In genomic region chr18:2883137-2883671, GRCh38 we compare ENCODE assay signal across 8 cellular contexts. TPM values are rescaled to one million over a fixed set of nuclear protein-coding genes. Genes with fewer than 3 reads are reported as not detected.
DNase-seq lines count a peak whose midpoint lies in the region; ATAC-seq and TF ChIP-seq lines count a peak whose summit lies in the region.

No MANE protein-coding gene starts in this region.

- peaks cover 16% of the 10 kb centered on the region for H3K4me1 ChIP-seq in DND-41 (ENCODE audit: insufficient read depth, low read length)
- peaks cover 25 to 31% of the 10 kb centered on the region in 2 donors for H3K4me1 ChIP-seq in naive thymus-derived CD4-positive, alpha-beta T cell (ENCODE audit: control insufficient read depth in 2 of 2, insufficient read depth in 2 of 2, low read length in 2 of 2)

- CTCF ChIA-PET in activated CD8-positive, alpha-beta memory T cell treated with anti-CD3 and anti-CD28 coated beads, Interleukin-2, amount 10 ng/mL, durations not matched to agents 7 days and 5 days (lab: Charles Lee) = interaction anchor here (0.9 to 1.3 kb wide), 3 partner anchors 8 to 24 kb away, joined by 3 to 4 read pairs (median 3); no protein-coding TSS in a partner anchor
- CTCF ChIA-PET in naive thymus-derived CD4-positive, alpha-beta T cell (lab: Charles Lee) = interaction anchor here (1.4 kb wide), 1 partner anchor 102 kb away, joined by 3 read pairs; no protein-coding TSS in a partner anchor

- H3K4me3 ChIP-seq in DND-41 (ENCODE audit: low read depth in 1 of 2, low read length in 2 of 2) = no peak overlapping the region
- H3K4me3 ChIP-seq in naive thymus-derived CD4-positive, alpha-beta T cell (ENCODE audit: low read length) = peak overlapping the region; percentile 24

- H3K79me2 ChIP-seq in DND-41 (ENCODE audit: insufficient read depth, low read length) = no peaks in the 10 kb centered on the region

- peak overlapping the region; percentile 70; the same call in 1 of the 2 replicates for H2AFZ ChIP-seq in DND-41 (ENCODE audit: low read depth, low read length)

- POLR2A ChIA-PET in naive thymus-derived CD4-positive, alpha-beta T cell (lab: Charles Lee) = interaction anchor here (0.5 to 1.4 kb wide), 5 partner anchors 13 to 312 kb away, joined by 3 to 5 read pairs (median 3); partner anchors contain the start of genes METTL4 and NDC80

- peaks cover 11% of the 10 kb centered on the region for H3K36me3 Mint-ChIP-seq in activated CD8-positive, alpha-beta memory T cell treated with anti-CD3 and anti-CD28 coated beads, Interleukin-2, amount 10 ng/mL, durations not matched to agents 7 days and 5 days
- peaks cover 8 to 22% (median 14%) of the 10 kb centered on the region in 5 donors for H3K36me3 Mint-ChIP-seq in naive thymus-derived CD4-positive, alpha-beta T cell

- no peaks in the 10 kb centered on the region for H3K9me3 ChIP-seq in DND-41 (ENCODE audit: insufficient read depth, low read length, severe bottlenecking)
- H3K9me3 ChIP-seq in naive thymus-derived CD4-positive, alpha-beta T cell (ENCODE audit: control insufficient read depth in 2 of 3, low read length in 3 of 3) = no peaks in the 10 kb centered on the region

- no peak overlapping the region for H3K9ac ChIP-seq in DND-41 (ENCODE audit: low read depth, low read length)

- no peak for TF ChIP-seq CTCF in DND-41 (IDR thresholded peaks at IDR 0.05; ENCODE audit: borderline replicate concordance, extremely low read depth, low read length, poor library complexity, severe bottlenecking)

- H3K36me3 ChIP-seq in DND-41 (ENCODE audit: insufficient read depth, low read length) = no peaks in the 10 kb centered on the region
- H3K36me3 ChIP-seq in naive thymus-derived CD4-positive, alpha-beta T cell (ENCODE audit: control insufficient read depth in 2 of 3, insufficient read depth in 3 of 3, low read length in 3 of 3) = no peaks in the 10 kb centered on the region

- peak overlapping the region; percentile 71 for H3K27ac ChIP-seq in DND-41 (ENCODE audit: low read length)
- H3K27ac ChIP-seq in naive thymus-derived CD4-positive, alpha-beta T cell (ENCODE audit: low read depth, low read length) = peak overlapping the region; percentile 46

- H3K4me2 ChIP-seq in DND-41 (ENCODE audit: insufficient read depth, low read length) = peak overlapping the region; percentile 32

- H3K4me3 Mint-ChIP-seq in activated CD8-positive, alpha-beta memory T cell treated with anti-CD3 and anti-CD28 coated beads, Interleukin-2, amount 10 ng/mL, durations not matched to agents 7 days and 5 days = peak overlapping the region; percentile 22
- H3K4me3 Mint-ChIP-seq in naive thymus-derived CD4-positive, alpha-beta T cell = peak overlapping the region; percentile 68 to 85 (median 76)

- ATAC-seq in DND-41 (ENCODE audit: insufficient read depth, low read depth) (peak; percentile 99), HG02885 (IDR thresholded peaks at IDR 0.05; ENCODE audit: poor library complexity, unreplicated experiment) (peak; percentile 84), GM19467 (IDR thresholded peaks at IDR 0.05; ENCODE audit: unreplicated experiment) (no peak)
- peak; percentile 96 for ATAC-seq in activated CD8-positive, alpha-beta memory T cell treated with anti-CD3 and anti-CD28 coated beads, Interleukin-2, amount 10 ng/mL, durations not matched to agents 7 days and 5 days
- peak; percentile 83 for ATAC-seq in naive thymus-derived CD4-positive, alpha-beta T cell

- peaks cover 22% of the 10 kb centered on the region for H3K4me1 Mint-ChIP-seq in activated CD8-positive, alpha-beta memory T cell treated with anti-CD3 and anti-CD28 coated beads, Interleukin-2, amount 10 ng/mL, durations not matched to agents 7 days and 5 days
- peaks cover 27 to 53% (median 43%) of the 10 kb centered on the region in 7 donors for H3K4me1 Mint-ChIP-seq in naive thymus-derived CD4-positive, alpha-beta T cell

- H3K27ac Mint-ChIP-seq in activated CD8-positive, alpha-beta memory T cell treated with anti-CD3 and anti-CD28 coated beads, Interleukin-2, amount 10 ng/mL, durations not matched to agents 7 days and 5 days = peak overlapping the region; percentile 96
- peak overlapping the region; percentile 86 to 96 (median 94) for H3K27ac Mint-ChIP-seq in naive thymus-derived CD4-positive, alpha-beta T cell

- H3K27me3 Mint-ChIP-seq in activated CD8-positive, alpha-beta memory T cell treated with anti-CD3 and anti-CD28 coated beads, Interleukin-2, amount 10 ng/mL, durations not matched to agents 7 days and 5 days = no peaks in the 10 kb centered on the region
- H3K27me3 Mint-ChIP-seq in naive thymus-derived CD4-positive, alpha-beta T cell = peaks cover 0 to 2% (median 0%) of the 10 kb centered on the region in 5 donors

- H3K9me3 Mint-ChIP-seq in activated CD8-positive, alpha-beta memory T cell treated with anti-CD3 and anti-CD28 coated beads, Interleukin-2, amount 10 ng/mL, durations not matched to agents 7 days and 5 days (ENCODE audit: low read depth) = peaks cover 6% of the 10 kb centered on the region
- H3K9me3 Mint-ChIP-seq in naive thymus-derived CD4-positive, alpha-beta T cell = peaks cover 6 to 18% (median 13%) of the 10 kb centered on the region in 11 donors

- intact Hi-C loops in naive thymus-derived CD4-positive, alpha-beta T cell (cut with micrococcal nuclease) = loop anchor here (1.0 to 2.0 kb wide), 2 partner anchors 24 kb away; no protein-coding TSS in a partner anchor
- intact Hi-C loops in posterior vena cava (cut with DNase I) = no loop called here

- DNase-seq in DND-41 (peak; percentile 85), NCI-H748 (lab: John Stamatoyannopoulos, UW; ENCODE audit: unreplicated experiment) (no peak), AML-193 (lab: John Stamatoyannopoulos, UW) (no peak), posterior vena cava (ENCODE audit: low spot score) (no peak)
- DNase-seq in activated CD8-positive, alpha-beta memory T cell treated with anti-CD3 and anti-CD28 coated beads, Interleukin-2, amount 10 ng/mL, durations not matched to agents 7 days and 5 days = peak; percentile 82
- peak in 7 of 9 donors; percentile 37 to 58 (median 48) for DNase-seq in naive thymus-derived CD4-positive, alpha-beta T cell

- no peaks in the 10 kb centered on the region for H4K20me1 ChIP-seq in DND-41 (ENCODE audit: insufficient read depth, low read length)

- no peaks in the 10 kb centered on the region for H3K27me3 ChIP-seq in DND-41 (ENCODE audit: insufficient read depth, low read length, poor library complexity)
- no peaks in the 10 kb centered on the region for H3K27me3 ChIP-seq in naive thymus-derived CD4-positive, alpha-beta T cell (ENCODE audit: control insufficient read depth in 2 of 2, insufficient read depth in 2 of 2, low read length in 2 of 2)

RNA-seq across cellular contexts. Expression of gene EMILIN2, which starts 36.4 kb away (rescaled TPM):
- 10 to 100 TPM; 17.3 to 19.0 TPM for total RNA-seq in activated CD8-positive, alpha-beta memory T cell treated with anti-CD3 and anti-CD28 coated beads, Interleukin-2, amount 10 ng/mL, durations not matched to agents 7 days and 5 days
- 10 to 100 TPM in 3 of 5 experiments, 1 to 10 TPM in 2; 6.2 to 51.1 (median 16.9) TPM for total RNA-seq in naive thymus-derived CD4-positive, alpha-beta T cell
- 1 to 10 TPM; 2.9 to 3.4 TPM for polyA plus RNA-seq in naive thymus-derived CD4-positive, alpha-beta T cell
- total RNA-seq in posterior vena cava = 10 to 100 TPM; 21.0 to 32.4 TPM

Comparison
In these comparisons a context has a peak if more than half of its experiments do, and no peak if none do; other contexts are left out.
1. DNase-seq: peak in DND-41 (single experiment), activated CD8-positive, alpha-beta memory T cell treated with anti-CD3 and anti-CD28 coated beads, Interleukin-2, amount 10 ng/mL, durations not matched to agents 7 days and 5 days (single experiment) and naive thymus-derived CD4-positive, alpha-beta T cell (7 of 9); none in NCI-H748 (single experiment), AML-193 (0 of 2) and posterior vena cava (single experiment).
2. intact Hi-C loops: an anchor here in naive thymus-derived CD4-positive, alpha-beta T cell (1.0 to 2.0 kb wide); none called in posterior vena cava.